Comparison of ENCODE assay signal across 1 cellular context in the genomic region with DNA sequence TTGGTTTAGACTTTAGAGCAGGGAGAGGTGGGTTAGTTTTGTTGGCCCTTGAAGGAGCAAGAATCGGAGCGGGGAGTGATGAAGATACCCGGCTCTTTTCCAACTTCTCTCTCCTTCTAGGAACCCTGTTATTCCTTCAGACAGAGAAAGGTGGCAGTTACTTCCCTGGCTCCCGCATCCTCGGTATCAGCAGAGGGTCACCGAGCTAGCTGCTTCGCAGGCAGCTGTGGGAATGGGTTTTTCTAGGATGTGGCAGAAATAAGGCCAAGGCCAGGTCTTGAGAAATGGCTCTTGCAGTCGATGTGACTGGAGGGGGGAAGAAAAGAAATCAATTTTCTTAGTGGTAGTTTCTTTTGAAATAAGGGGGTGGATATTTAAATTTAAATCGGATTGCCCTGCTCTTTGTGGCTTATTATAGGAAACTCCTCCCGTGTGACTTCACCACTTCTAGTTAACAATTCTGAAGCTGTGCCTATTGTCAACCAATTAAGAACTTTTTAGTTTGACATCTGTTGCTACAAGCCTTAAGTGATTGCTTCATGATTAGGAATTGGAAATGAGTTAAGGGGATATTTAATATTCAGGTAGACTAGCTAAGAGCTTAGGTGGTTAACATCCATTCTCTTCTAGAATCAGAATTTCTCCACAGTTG.
TF ChIP-seq lines count a peak whose summit lies in the region.

No MANE protein-coding gene starts in this region.

TF ChIP-seq in GM12878, 131 proteins besides CTCF, POLR2A, EP300 and RAD21:
- TF ChIP-seq, protein P1, sequence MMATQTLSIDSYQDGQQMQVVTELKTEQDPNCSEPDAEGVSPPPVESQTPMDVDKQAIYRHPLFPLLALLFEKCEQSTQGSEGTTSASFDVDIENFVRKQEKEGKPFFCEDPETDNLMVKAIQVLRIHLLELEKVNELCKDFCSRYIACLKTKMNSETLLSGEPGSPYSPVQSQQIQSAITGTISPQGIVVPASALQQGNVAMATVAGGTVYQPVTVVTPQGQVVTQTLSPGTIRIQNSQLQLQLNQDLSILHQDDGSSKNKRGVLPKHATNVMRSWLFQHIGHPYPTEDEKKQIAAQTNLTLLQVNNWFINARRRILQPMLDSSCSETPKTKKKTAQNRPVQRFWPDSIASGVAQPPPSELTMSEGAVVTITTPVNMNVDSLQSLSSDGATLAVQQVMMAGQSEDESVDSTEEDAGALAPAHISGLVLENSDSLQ (IDR thresholded peaks at IDR 0.05), result 0 out of 2 replicates have a peak, but pooled peaks have one; percentile 0
- TF ChIP-seq ATF3 (IDR thresholded peaks at IDR 0.05; ENCODE audit: borderline replicate concordance, extremely low read depth, low read depth, low read length) (no peak), CBFB (IDR thresholded peaks at IDR 0.05; ENCODE audit: low read depth) (no peak), HDAC6 (IDR thresholded peaks at IDR 0.05; ENCODE audit: unreplicated experiment) (no peak), POU2F2 (IDR thresholded peaks at IDR 0.05; ENCODE audit: borderline replicate concordance, low read depth, low read length) (no peak), SIN3A (IDR thresholded peaks at IDR 0.05; ENCODE audit: low read depth, low read length) (no peak)
